ENCODE assay signal across 15 cellular contexts in the genomic region with DNA sequence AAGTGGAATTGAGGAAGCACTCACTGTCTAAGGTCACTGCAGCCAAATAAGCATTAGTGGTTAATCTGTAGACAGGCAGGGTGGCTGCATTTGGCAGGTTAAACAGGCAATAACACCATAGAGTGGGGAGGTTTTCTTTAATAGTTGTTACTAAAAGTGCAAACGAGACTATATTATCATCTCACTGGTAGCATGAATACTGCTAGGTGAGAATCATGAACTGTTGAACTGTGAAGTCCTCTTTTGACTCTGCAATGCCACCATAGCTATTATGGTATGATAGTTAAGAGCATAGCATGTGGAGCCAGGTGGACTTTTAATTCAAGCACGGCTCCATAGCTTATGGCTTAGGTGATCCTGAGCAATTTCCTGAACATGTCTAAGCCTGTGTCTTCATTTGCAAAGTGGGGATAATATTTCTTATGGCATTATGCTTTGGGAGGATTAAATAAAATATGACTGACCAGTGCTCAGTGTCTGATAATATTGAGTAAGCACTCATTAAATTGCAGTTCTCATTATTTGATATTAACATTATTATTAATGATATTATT.
DNase-seq lines count a peak whose midpoint lies in the region; ATAC-seq and TF ChIP-seq lines count a peak whose summit lies in the region.
"Had no signal": no experiment of that assay in that cellular context is flagged by ENCODE, and none has a peak within 500 bp of the region (broad histone marks: within the 10 kb centered on the region; RNA-seq: fewer than 3 reads in every experiment).

No MANE protein-coding gene starts in this region.

- ATAC-seq in GM18511 (IDR thresholded peaks at IDR 0.05; ENCODE audit: unreplicated experiment) (peak; percentile 46), GM21390 (IDR thresholded peaks at IDR 0.05; ENCODE audit: unreplicated experiment) (peak; percentile 34), HG03432 (IDR thresholded peaks at IDR 0.05; ENCODE audit: unreplicated experiment) (peak; percentile 42)

- TF ChIP-seq CTCF in epithelial cell of esophagus (IDR thresholded peaks at IDR 0.05; ENCODE audit: insufficient read depth, low read depth, low read length, missing control alignments), result no peak

- H3K4me3 ChIP-seq in epithelial cell of esophagus (ENCODE audit: low read length), result no peak overlapping the region
- H3K4me3 ChIP-seq: HAP-1 had no signal

- DNase-seq in epithelial cell of esophagus (ENCODE audit: low read depth), result peak; percentile 71
- DNase-seq in cortex of kidney (lab: John Stamatoyannopoulos, UW), result no peak
- no peak for DNase-seq in stimulated activated CD4-positive, alpha-beta T cell treated with anti-CD3 and anti-CD28 coated beads, Interleukin-12 subunit alpha, Interleukin-12 subunit beta, amount 100 ng/mL, for 4 hours
- DNase-seq in activated T-cell treated with anti-CD3 and anti-CD28 coated beads, Interleukin-2, amount 50 U/mL, for 1 hour, result no peak
- DNase-seq: ACHN, AML-193, DMS153, EL, Kasumi-1, NCI-H187, NCI-H69 had no signal
